ENCODE assay signal across 15 cellular contexts in the genomic region with DNA sequence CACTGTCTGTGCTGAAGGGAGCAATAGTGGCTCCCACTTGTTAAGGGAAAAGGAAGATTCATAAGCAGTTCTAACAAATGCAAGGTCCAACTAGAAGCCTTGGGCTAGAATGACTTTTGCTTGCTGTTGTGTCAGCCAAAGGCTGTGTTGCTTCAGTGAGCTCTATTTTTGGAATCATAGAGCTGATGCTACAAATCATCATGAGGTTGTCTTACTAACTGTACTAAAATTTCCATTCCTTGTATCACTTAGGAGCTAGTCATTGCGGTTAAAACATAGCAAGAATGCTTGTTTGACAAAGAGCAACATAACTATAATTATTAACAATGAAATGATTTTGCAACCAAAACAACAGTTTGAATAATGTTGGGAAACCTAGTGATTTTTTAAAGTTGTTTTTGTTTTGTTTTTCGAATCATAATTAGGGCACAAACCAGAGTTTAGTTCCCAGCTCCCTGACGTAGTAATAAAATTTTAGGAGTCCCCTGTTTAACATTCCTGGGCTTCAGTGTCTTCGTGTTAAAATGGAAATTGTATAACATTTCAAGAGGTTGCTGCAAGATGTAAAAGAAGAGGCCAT.
A peak's percentile ranks its signal among the peaks of the same experiment; 100 is the strongest.
DNase-seq lines count a peak whose midpoint lies in the region; ATAC-seq and TF ChIP-seq lines count a peak whose summit lies in the region.
"Had no signal": no experiment of that assay in that cellular context is flagged by ENCODE, and none has a peak within 500 bp of the region (broad histone marks: within the 10 kb centered on the region; RNA-seq: fewer than 3 reads in every experiment).

No MANE protein-coding gene starts in this region.

- H3K4me1 ChIP-seq in GM23338 (ENCODE audit: insufficient read depth) (peaks cover 53% of the 10 kb centered on the region), adipocyte (ENCODE audit: control insufficient read depth, insufficient read depth, low read length) (peaks cover 44% of the 10 kb centered on the region)
- H3K4me1 ChIP-seq: esophagus squamous epithelium, tibial artery had no signal

- H3K36me3 ChIP-seq in GM23338 (ENCODE audit: insufficient read depth) (no peaks in the 10 kb centered on the region), adipocyte (ENCODE audit: control insufficient read depth, insufficient read depth, low read length, severe bottlenecking) (no peaks in the 10 kb centered on the region)
- H3K36me3 ChIP-seq: esophagus squamous epithelium, tibial artery had no signal

- H3K4me3 ChIP-seq in GM23338 (no peak overlapping the region), adipocyte (ENCODE audit: low read length) (peak overlapping the region; percentile 35)
- H3K4me3 ChIP-seq: esophagus squamous epithelium, smooth muscle cell, tibial artery had no signal

- H3K9me3 Mint-ChIP-seq in GM23338: no peaks in the 10 kb centered on the region

- ATAC-seq in GM23338: no peak
- ATAC-seq in GM21515 (IDR thresholded peaks at IDR 0.05; ENCODE audit: unreplicated experiment): no peak
- ATAC-seq in HG02852 (IDR thresholded peaks at IDR 0.05; ENCODE audit: unreplicated experiment): no peak
- ATAC-seq: natural killer cell, T-cell had no signal

- peaks cover 38% of the 10 kb centered on the region for H3K4me1 Mint-ChIP-seq in GM23338
- H3K4me1 Mint-ChIP-seq: natural killer cell had no signal

- peak overlapping the region; percentile 13 for H3K27ac ChIP-seq in GM23338 (ENCODE audit: low read depth)
- H3K27ac ChIP-seq: tibial artery had no signal

- H3K27me3 ChIP-seq in GM23338 (ENCODE audit: insufficient read depth) (no peaks in the 10 kb centered on the region), adipocyte (replicated peaks; ENCODE audit: control insufficient read depth, insufficient read depth, low read length) (no peaks in the 10 kb centered on the region)
- H3K27me3 ChIP-seq: esophagus squamous epithelium, tibial artery had no signal

- H3K4me3 Mint-ChIP-seq in GM23338: no peak overlapping the region
- H3K4me3 Mint-ChIP-seq: natural killer cell, T-cell had no signal

- no peaks in the 10 kb centered on the region for H3F3A ChIP-seq in GM23338 (replicated peaks; ENCODE audit: low read depth)

- H3K9ac ChIP-seq in adipocyte (ENCODE audit: low read length): peak overlapping the region; percentile 85

- DNase-seq in GM23338 (ENCODE audit: low spot score) (no peak), adipocyte (ENCODE audit: low read depth) (peak; percentile 42), foreskin melanocyte (peak; percentile 68), stromal cell of bone marrow (ENCODE audit: low read depth) (peak; percentile 87), NCI-H2171 (lab: John Stamatoyannopoulos, UW) (no peak), NCI-H2029 (lab: John Stamatoyannopoulos, UW) (no peak)
- DNase-seq: activated CD4-positive, alpha-beta T cell treated with anti-CD3 and anti-CD28 coated beads for 4 hours; central memory CD4-positive, alpha-beta T cell; esophagus squamous epithelium; natural killer cell; T-cell; tibial artery had no signal

- H3K36me3 Mint-ChIP-seq in GM23338 (ENCODE audit: low read depth): peaks cover 3% of the 10 kb centered on the region; the same call in 2 of the 3 replicates
- H3K36me3 Mint-ChIP-seq: natural killer cell, T-cell had no signal

- H3K79me2 ChIP-seq in GM23338 (replicated peaks; ENCODE audit: insufficient read depth): peaks cover 15% of the 10 kb centered on the region

- peak overlapping the region; percentile 29; the same call in 1 of the 2 replicates for H3K4me2 ChIP-seq in GM23338
- H3K4me2 ChIP-seq: smooth muscle cell had no signal

- no peaks in the 10 kb centered on the region for H3K27me3 Mint-ChIP-seq in GM23338 (ENCODE audit: insufficient read depth, low read depth, poor library complexity)
- H3K27me3 Mint-ChIP-seq: T-cell had no signal

- no peaks in the 10 kb centered on the region for H3K9me3 ChIP-seq in adipocyte (ENCODE audit: control insufficient read depth, low read length)
- H3K9me3 ChIP-seq: esophagus squamous epithelium, tibial artery had no signal

- H3K27ac Mint-ChIP-seq in GM23338: peak overlapping the region; percentile 34
- H3K27ac Mint-ChIP-seq: natural killer cell, T-cell had no signal

- no peak for TF ChIP-seq CTCF in GM23338 (conservative IDR thresholded peaks at IDR 0.05; ENCODE audit: low read depth in 2 of 2)

- no peaks in the 10 kb centered on the region for H3K9me2 ChIP-seq in GM23338 (ENCODE audit: insufficient read depth)

- no peak overlapping the region for H2AFZ ChIP-seq in GM23338

- no peaks in the 10 kb centered on the region for H4K20me1 ChIP-seq in GM23338 (replicated peaks; ENCODE audit: insufficient read depth)

TF ChIP-seq in GM23338, 12 proteins besides CTCF, POLR2A, EP300 and RAD21 (continues in another document):
- no peak for TF ChIP-seq STAT1 (IDR thresholded peaks at IDR 0.05; ENCODE audit: unreplicated experiment)
- TF ChIP-seq, protein P1, sequence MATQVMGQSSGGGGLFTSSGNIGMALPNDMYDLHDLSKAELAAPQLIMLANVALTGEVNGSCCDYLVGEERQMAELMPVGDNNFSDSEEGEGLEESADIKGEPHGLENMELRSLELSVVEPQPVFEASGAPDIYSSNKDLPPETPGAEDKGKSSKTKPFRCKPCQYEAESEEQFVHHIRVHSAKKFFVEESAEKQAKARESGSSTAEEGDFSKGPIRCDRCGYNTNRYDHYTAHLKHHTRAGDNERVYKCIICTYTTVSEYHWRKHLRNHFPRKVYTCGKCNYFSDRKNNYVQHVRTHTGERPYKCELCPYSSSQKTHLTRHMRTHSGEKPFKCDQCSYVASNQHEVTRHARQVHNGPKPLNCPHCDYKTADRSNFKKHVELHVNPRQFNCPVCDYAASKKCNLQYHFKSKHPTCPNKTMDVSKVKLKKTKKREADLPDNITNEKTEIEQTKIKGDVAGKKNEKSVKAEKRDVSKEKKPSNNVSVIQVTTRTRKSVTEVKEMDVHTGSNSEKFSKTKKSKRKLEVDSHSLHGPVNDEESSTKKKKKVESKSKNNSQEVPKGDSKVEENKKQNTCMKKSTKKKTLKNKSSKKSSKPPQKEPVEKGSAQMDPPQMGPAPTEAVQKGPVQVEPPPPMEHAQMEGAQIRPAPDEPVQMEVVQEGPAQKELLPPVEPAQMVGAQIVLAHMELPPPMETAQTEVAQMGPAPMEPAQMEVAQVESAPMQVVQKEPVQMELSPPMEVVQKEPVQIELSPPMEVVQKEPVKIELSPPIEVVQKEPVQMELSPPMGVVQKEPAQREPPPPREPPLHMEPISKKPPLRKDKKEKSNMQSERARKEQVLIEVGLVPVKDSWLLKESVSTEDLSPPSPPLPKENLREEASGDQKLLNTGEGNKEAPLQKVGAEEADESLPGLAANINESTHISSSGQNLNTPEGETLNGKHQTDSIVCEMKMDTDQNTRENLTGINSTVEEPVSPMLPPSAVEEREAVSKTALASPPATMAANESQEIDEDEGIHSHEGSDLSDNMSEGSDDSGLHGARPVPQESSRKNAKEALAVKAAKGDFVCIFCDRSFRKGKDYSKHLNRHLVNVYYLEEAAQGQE (IDR thresholded peaks at IDR 0.05; ENCODE audit: unreplicated experiment): no peak
- no peak for TF ChIP-seq POLR2AphosphoS5 (IDR thresholded peaks at IDR 0.05; ENCODE audit: low read depth)
- TF ChIP-seq EZH2phosphoT487 (IDR thresholded peaks at IDR 0.05; ENCODE audit: unreplicated experiment): no peak
- TF ChIP-seq EZH2 (IDR thresholded peaks at IDR 0.05; ENCODE audit: low read depth, unreplicated experiment): no peak

Comparison
In these comparisons a context has a peak if more than half of its experiments do, and no peak if none do; other contexts are left out.
1. DNase-seq: peak in adipocyte (single experiment), foreskin melanocyte (single experiment) and stromal cell of bone marrow (single experiment); none in GM23338 (single experiment), NCI-H2171 (single experiment) and NCI-H2029 (single experiment).